In the genomic region with DNA sequence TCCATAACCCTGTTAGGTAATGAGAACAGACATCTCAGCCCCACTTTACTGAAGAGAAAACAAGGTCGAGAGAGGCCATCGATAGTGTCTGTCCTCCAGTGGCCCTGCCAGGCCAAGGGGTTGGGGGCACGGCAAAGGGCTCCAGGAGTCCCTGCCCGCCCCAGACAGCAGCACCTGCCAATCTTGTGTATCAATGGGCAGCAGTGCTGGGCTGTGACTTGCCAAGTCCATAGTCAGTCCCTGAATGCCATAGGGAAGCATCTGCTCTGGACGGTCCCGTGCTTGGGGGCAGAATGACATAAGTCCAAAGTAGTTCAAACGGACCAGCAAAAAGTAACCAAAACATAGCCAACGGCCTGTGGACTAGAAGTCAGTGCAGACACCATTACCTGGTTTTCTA, we compare ENCODE assay signal across 1 cellular context.
TF ChIP-seq lines count a peak whose summit lies in the region.

No MANE protein-coding gene starts in this region.

TF ChIP-seq in GM23338, 12 proteins besides CTCF, POLR2A, EP300 and RAD21 (continued from another document):
- TF ChIP-seq, protein P1, sequence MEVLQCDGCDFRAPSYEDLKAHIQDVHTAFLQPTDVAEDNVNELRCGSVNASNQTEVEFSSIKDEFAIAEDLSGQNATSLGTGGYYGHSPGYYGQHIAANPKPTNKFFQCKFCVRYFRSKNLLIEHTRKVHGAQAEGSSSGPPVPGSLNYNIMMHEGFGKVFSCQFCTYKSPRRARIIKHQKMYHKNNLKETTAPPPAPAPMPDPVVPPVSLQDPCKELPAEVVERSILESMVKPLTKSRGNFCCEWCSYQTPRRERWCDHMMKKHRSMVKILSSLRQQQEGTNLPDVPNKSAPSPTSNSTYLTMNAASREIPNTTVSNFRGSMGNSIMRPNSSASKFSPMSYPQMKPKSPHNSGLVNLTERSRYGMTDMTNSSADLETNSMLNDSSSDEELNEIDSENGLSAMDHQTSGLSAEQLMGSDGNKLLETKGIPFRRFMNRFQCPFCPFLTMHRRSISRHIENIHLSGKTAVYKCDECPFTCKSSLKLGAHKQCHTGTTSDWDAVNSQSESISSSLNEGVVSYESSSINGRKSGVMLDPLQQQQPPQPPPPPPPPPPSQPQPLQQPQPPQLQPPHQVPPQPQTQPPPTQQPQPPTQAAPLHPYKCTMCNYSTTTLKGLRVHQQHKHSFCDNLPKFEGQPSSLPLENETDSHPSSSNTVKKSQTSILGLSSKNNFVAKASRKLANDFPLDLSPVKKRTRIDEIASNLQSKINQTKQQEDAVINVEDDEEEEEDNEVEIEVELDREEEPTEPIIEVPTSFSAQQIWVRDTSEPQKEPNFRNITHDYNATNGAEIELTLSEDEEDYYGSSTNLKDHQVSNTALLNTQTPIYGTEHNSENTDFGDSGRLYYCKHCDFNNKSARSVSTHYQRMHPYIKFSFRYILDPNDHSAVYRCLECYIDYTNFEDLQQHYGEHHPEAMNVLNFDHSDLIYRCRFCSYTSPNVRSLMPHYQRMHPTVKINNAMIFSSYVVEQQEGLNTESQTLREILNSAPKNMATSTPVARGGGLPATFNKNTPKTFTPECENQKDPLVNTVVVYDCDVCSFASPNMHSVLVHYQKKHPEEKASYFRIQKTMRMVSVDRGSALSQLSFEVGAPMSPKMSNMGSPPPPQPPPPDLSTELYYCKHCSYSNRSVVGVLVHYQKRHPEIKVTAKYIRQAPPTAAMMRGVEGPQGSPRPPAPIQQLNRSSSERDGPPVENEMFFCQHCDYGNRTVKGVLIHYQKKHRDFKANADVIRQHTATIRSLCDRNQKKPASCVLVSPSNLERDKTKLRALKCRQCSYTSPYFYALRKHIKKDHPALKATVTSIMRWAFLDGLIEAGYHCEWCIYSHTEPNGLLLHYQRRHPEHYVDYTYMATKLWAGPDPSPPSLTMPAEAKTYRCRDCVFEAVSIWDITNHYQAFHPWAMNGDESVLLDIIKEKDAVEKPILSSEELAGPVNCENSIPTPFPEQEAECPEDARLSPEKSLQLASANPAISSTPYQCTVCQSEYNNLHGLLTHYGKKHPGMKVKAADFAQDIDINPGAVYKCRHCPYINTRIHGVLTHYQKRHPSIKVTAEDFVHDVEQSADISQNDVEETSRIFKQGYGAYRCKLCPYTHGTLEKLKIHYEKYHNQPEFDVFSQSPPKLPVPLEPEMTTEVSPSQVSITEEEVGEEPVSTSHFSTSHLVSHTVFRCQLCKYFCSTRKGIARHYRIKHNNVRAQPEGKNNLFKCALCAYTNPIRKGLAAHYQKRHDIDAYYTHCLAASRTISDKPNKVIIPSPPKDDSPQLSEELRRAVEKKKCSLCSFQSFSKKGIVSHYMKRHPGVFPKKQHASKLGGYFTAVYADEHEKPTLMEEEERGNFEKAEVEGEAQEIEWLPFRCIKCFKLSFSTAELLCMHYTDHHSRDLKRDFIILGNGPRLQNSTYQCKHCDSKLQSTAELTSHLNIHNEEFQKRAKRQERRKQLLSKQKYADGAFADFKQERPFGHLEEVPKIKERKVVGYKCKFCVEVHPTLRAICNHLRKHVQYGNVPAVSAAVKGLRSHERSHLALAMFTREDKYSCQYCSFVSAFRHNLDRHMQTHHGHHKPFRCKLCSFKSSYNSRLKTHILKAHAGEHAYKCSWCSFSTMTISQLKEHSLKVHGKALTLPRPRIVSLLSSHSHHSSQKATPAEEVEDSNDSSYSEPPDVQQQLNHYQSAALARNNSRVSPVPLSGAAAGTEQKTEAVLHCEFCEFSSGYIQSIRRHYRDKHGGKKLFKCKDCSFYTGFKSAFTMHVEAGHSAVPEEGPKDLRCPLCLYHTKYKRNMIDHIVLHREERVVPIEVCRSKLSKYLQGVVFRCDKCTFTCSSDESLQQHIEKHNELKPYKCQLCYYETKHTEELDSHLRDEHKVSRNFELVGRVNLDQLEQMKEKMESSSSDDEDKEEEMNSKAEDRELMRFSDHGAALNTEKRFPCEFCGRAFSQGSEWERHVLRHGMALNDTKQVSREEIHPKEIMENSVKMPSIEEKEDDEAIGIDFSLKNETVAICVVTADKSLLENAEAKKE (CRISPR knock-in tag; IDR thresholded peaks at IDR 0.05), result no peak
- TF ChIP-seq CREB1 (CRISPR knock-in tag; IDR thresholded peaks at IDR 0.05; ENCODE audit: low read depth), result no peak
- no peak for TF ChIP-seq EZH2 (IDR thresholded peaks at IDR 0.05; ENCODE audit: low read depth, unreplicated experiment)
